Comparison of ENCODE assay signal across 8 cellular contexts in the genomic region with DNA sequence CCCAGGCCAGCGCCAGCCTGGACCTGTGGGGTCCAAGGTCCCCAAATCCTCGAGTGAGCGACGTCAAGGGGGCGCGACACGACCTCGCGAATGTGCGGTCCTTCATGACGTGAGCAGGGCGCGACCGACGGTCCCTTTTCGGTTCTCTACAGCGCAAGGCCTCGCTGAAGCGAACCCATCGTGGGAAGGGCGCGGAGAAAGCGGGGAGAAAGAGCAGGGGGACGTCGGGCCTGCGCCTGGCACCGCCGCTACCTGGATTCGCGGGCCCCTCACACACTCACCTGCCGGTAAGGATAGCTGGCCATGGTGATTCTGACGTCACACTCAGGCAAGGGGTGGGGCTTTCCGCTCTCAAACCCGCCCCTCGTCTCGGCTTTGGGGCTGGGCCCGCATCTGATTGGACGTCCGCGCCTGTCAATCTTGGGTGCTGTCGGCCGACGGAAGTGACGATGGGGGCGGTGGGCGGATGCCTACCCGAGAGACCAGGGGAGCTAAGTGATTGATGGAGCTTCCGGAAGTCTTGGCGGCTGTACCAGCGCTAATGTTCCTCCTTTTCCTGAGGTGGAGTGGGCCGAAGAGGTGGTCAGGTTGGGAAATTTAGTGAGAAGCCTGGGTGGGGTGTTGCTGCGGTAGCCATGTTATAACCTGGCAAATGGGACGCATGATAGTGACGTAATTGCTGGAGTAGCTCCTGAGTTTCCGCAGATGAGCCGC. TPM values are rescaled to one million over a fixed set of nuclear protein-coding genes. Genes with fewer than 3 reads are reported as not detected.
DNase-seq lines count a peak whose midpoint lies in the region; ATAC-seq, FAIRE-seq and TF ChIP-seq lines count a peak whose summit lies in the region.

A gene with protein sequence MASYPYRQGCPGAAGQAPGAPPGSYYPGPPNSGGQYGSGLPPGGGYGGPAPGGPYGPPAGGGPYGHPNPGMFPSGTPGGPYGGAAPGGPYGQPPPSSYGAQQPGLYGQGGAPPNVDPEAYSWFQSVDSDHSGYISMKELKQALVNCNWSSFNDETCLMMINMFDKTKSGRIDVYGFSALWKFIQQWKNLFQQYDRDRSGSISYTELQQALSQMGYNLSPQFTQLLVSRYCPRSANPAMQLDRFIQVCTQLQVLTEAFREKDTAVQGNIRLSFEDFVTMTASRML (minus strand): TSS at position 317 of the 714 bp plus-strand sequence. CDS start 12 bp downstream, at position 305.

- ATAC-seq in HG03432 (IDR thresholded peaks at IDR 0.05; ENCODE audit: unreplicated experiment) = peak; percentile 88

- peak within 1 kb of the TSS; percentile 96 for H3K4me3 Mint-ChIP-seq in chondrocyte (ENCODE audit: unreplicated experiment)

- H3K9ac ChIP-seq in keratinocyte (ENCODE audit: control insufficient read depth, extremely low read depth, insufficient read depth, low read length) = peak within 1 kb of the TSS; percentile 99

- no peaks in the 10 kb centered on the region for H3K27me3 Mint-ChIP-seq in chondrocyte (ENCODE audit: low read depth)

- TF ChIP-seq POLR2A in GM19099 (IDR thresholded peaks at IDR 0.05; ENCODE audit: extremely low read depth, insufficient read length, low read depth) = peak; percentile 74

- peaks cover 59% of the 10 kb centered on the region for H3K4me1 Mint-ChIP-seq in chondrocyte (ENCODE audit: low read depth)

- H4K20me1 ChIP-seq in keratinocyte (ENCODE audit: control insufficient read depth, extremely low read depth, insufficient read depth, low read length) = no peaks in the 10 kb centered on the region

- H3K4me1 ChIP-seq in keratinocyte (ENCODE audit: control insufficient read depth, extremely low read depth, insufficient read depth, low read length) = peaks cover 42% of the 10 kb centered on the region

- H3K9me1 ChIP-seq in keratinocyte (ENCODE audit: control insufficient read depth, extremely low read depth, insufficient read depth, low read length) = no peaks in the 10 kb centered on the region

- no peaks in the 10 kb centered on the region for H3K9me3 Mint-ChIP-seq in chondrocyte (ENCODE audit: low read depth)

- dilution Hi-C loops in keratinocyte (cut with MboI; ENCODE audit: extremely low pct_ligation_motif_present, low sequenced_read_pairs) = no loop called here

- no peaks in the 10 kb centered on the region for H3K9me3 ChIP-seq in keratinocyte (ENCODE audit: control insufficient read depth, low read depth, low read length)

- TF ChIP-seq CTCF in chondrocyte (IDR thresholded peaks at IDR 0.05) = peak; percentile 21
- no peak for TF ChIP-seq CTCF in keratinocyte (optimal IDR thresholded peaks at IDR 0.05 in 1 of 3, IDR thresholded peaks at IDR 0.05 in 1 of 3, conservative IDR thresholded peaks at IDR 0.05 in 1 of 3; ENCODE audit: extremely low read depth in 1 of 3, insufficient read depth in 2 of 3, low read length in 3 of 3)

- H3K79me2 ChIP-seq in keratinocyte (ENCODE audit: control insufficient read depth, insufficient read depth, low read length) = peaks cover 43% of the 10 kb centered on the region

- DNase-seq in AG20443 (ENCODE audit: low spot score) = peak; percentile 99
- DNase-seq in NCI-H510A treated with DMSO at 0.1 percent for 48 hours (lab: John Stamatoyannopoulos, UW) = peak; percentile 95
- DNase-seq in activated CD4-positive, alpha-beta T cell treated with anti-CD3 and anti-CD28 coated beads for 24 hours (ENCODE audit: low read depth in 2 of 2) = peak; percentile 99
- peak; percentile 99 for DNase-seq in chondrocyte (ENCODE audit: low spot score)
- peak; percentile 79 for DNase-seq in keratinocyte (ENCODE audit: low read depth, low spot score)
- DNase-seq in stimulated activated CD4-positive, alpha-beta T cell treated with anti-CD3 and anti-CD28 coated beads, Interleukin-15, amount 100 ng/mL, for 1 hour (ENCODE audit: low read depth in 1 of 2, low spot score in 1 of 2) = peak; percentile 98 to 99

- H3K27me3 ChIP-seq in keratinocyte (ENCODE audit: control insufficient read depth, extremely low read depth, insufficient read depth, low read length) = no peaks in the 10 kb centered on the region

- FAIRE-seq in keratinocyte (lab: Jason Lieb, UNC) = peak; percentile 87

- peak within 1 kb of the TSS; percentile 100 for H3K4me2 ChIP-seq in keratinocyte (ENCODE audit: control insufficient read depth, extremely low read depth, insufficient read depth, low read depth, low read length)

- H3K4me3 ChIP-seq in keratinocyte (ENCODE audit: control insufficient read depth in 2 of 3, extremely low read depth in 1 of 3, insufficient read depth in 2 of 3, low read depth in 1 of 3, low read length in 3 of 3) = peak within 1 kb of the TSS; percentile 71 to 99 (median 92)

- H3K36me3 Mint-ChIP-seq in chondrocyte (ENCODE audit: low read depth) = no peaks in the 10 kb centered on the region

- H3K27ac Mint-ChIP-seq in chondrocyte (ENCODE audit: unreplicated experiment) = peak within 1 kb of the TSS; percentile 100

- peak within 1 kb of the TSS; percentile 99 for H2AFZ ChIP-seq in keratinocyte (ENCODE audit: control insufficient read depth, low read length)

- H3K36me3 ChIP-seq in keratinocyte (ENCODE audit: control insufficient read depth in 2 of 2, extremely low read depth in 1 of 2, insufficient read depth in 2 of 2, low read length in 2 of 2) = peaks cover 0 to 23% of the 10 kb centered on the region in 2 experiments

- H3K27ac ChIP-seq in keratinocyte (ENCODE audit: control insufficient read depth, insufficient read depth, low read length) = peak within 1 kb of the TSS; percentile 99

RNA-seq across cellular contexts. Expression of the gene that starts here (rescaled TPM):
- total RNA-seq in chondrocyte = 48.6 to 53.0 TPM (median 52.0 TPM) in 3 replicates
- polyA plus RNA-seq in keratinocyte = 72.2 to 107 TPM (median 90.1 TPM) in 3 replicates
- polyA plus RNA-seq in keratinocyte (2011; ENCODE audit: low read depth) = 33.3 TPM
- 83.2 and 85.4 TPM in 2 replicates for polyA plus RNA-seq in keratinocyte (2011; cell fraction: cytosol; rRNA removed)
- 59.0 and 66.8 TPM in 2 replicates for polyA plus RNA-seq in keratinocyte (2011; cell fraction: nucleus; rRNA removed)
- 67.9 and 68.1 TPM in 2 replicates for polyA plus RNA-seq in keratinocyte (2012; ENCODE audit: low replicate concordance)
- polyA minus RNA-seq in keratinocyte = 99.8 to 160 TPM (median 138 TPM) in 3 replicates
- polyA minus RNA-seq in keratinocyte (2011; cell fraction: cytosol; rRNA and poly(A)+ RNA removed) = 80.4 TPM
- 29.3 and 34.7 TPM in 2 replicates for polyA minus RNA-seq in keratinocyte (2011; cell fraction: nucleus; rRNA and poly(A)+ RNA removed)

Comparison
In these comparisons a context has a peak if more than half of its experiments do, and no peak if none do; other contexts are left out.
1. Peak in every context shown above with its lines: DNase-seq, ATAC-seq, H3K4me3 ChIP-seq and H3K27ac ChIP-seq.